17 cellular contexts compared by ENCODE assay signal in the genomic region with DNA sequence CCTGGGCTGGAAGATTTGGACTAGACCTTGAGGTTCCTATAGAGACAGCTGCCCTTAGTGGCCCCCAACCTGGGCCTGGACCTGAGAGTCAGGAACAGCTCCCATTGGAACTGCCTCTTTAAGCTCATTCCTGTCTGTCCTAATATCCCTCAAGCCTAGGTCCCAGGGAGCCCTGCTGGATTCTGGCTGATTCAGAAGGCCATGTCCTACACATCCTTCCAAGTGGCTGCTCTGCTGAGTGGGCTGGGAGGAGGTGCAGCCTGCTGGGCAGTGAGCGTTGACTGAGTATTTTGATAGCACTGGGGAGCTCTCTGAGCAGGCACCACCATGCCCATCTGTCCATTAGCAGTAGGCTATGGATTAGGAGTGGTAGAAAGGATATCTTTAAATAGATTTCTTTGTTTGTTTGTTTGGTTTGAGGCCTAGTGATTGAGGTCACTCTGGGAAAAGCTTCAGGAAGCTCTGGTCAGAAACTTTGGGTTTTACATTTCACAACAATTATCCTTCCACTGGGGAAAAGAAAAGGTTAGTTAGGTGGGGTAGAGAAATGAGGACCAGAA. TPM values are rescaled to one million over a fixed set of nuclear protein-coding genes. Genes with fewer than 3 reads are reported as not detected.
A peak's percentile ranks its signal among the peaks of the same experiment; 100 is the strongest.
DNase-seq lines count a peak whose midpoint lies in the region; ATAC-seq and TF ChIP-seq lines count a peak whose summit lies in the region.
"Had no signal": no experiment of that assay in that cellular context is flagged by ENCODE, and none has a peak within 500 bp of the region (broad histone marks: within the 10 kb centered on the region; RNA-seq: fewer than 3 reads in every experiment).

No MANE protein-coding gene starts in this region.

- DNase-seq in heart right ventricle = no peak
- no peak for DNase-seq in cardiac septum (ENCODE audit: low spot score)
- DNase-seq in activated B cell treated with CpG ODN at 0.5 μM for 24 hours = no peak
- DNase-seq in lower lobe of right lung = no peak
- peak; percentile 75 to 82 for DNase-seq in thyroid gland
- DNase-seq in tibial nerve (ENCODE audit: low spot score in 2 of 2) = no peak
- DNase-seq in CD8-positive, alpha-beta T cell = no peak
- DNase-seq: activated naive CD4-positive, alpha-beta T cell; body of pancreas; COR-L47; GDM1; islet precursor cell; NCI-H1105 treated with DMSO at 0.1 percent for 48 hours; stimulated activated CD4-positive, alpha-beta T cell treated with anti-CD3 and anti-CD28 coated beads, Interleukin-4, amount 100 ng/mL, for 4 hours had no signal

- TF ChIP-seq CTCF in heart right ventricle (IDR thresholded peaks at IDR 0.05) (no peak), activated B cell treated with CpG ODN at 0.5 μM for 24 hours (IDR thresholded peaks at IDR 0.05) (no peak), lower lobe of right lung (IDR thresholded peaks at IDR 0.05) (no peak), thyroid gland (IDR thresholded peaks at IDR 0.05) (peak in 1 of 6 experiments; percentile 5), tibial nerve (IDR thresholded peaks at IDR 0.05) (no peak)
- TF ChIP-seq CTCF in CD8-positive, alpha-beta T cell (IDR thresholded peaks at IDR 0.05) = no peak

- no peak overlapping the region for H3K4me3 Mint-ChIP-seq in activated B cell treated with CpG ODN at 0.5 μM for 24 hours
- no peak overlapping the region for H3K4me3 Mint-ChIP-seq in CD8-positive, alpha-beta T cell

- H3K27me3 ChIP-seq in heart right ventricle (no peaks in the 10 kb centered on the region), lower lobe of right lung (ENCODE audit: low read depth) (no peaks in the 10 kb centered on the region), thyroid gland (no peaks in the 10 kb centered on the region), tibial nerve (no peaks in the 10 kb centered on the region)
- H3K27me3 ChIP-seq in CD8-positive, alpha-beta T cell (ENCODE audit: insufficient read depth, low read length) = no peaks in the 10 kb centered on the region
- H3K27me3 ChIP-seq: body of pancreas, SJSA1 had no signal

- WGBS in heart right ventricle, 2 donors = 71 to 82% methylated on average over 1 of the region's 1 CpG
- WGBS in thyroid gland, 2 donors = 8 to 40% methylated on average over 1 of the region's 1 CpG
- WGBS in tibial nerve, 2 donors = 86 to 93% methylated on average over 1 of the region's 1 CpG

- H3K27ac ChIP-seq in heart right ventricle = peak overlapping the region in 1 of 10 donors; percentile 4
- H3K27ac ChIP-seq in lower lobe of right lung = no peak overlapping the region
- peak overlapping the region; percentile 10 to 82 (median 62) for H3K27ac ChIP-seq in thyroid gland
- no peak overlapping the region for H3K27ac ChIP-seq in tibial nerve
- no peak overlapping the region for H3K27ac ChIP-seq in CD8-positive, alpha-beta T cell (ENCODE audit: low read depth, low read length)
- H3K27ac ChIP-seq: A549, body of pancreas, SJSA1 had no signal

- peak overlapping the region; percentile 20 for H3K27ac Mint-ChIP-seq in activated B cell treated with CpG ODN at 0.5 μM for 24 hours
- no peak overlapping the region for H3K27ac Mint-ChIP-seq in CD8-positive, alpha-beta T cell

- H3K4me1 Mint-ChIP-seq in activated B cell treated with CpG ODN at 0.5 μM for 24 hours = peaks cover 33% of the 10 kb centered on the region
- peaks cover 17% of the 10 kb centered on the region for H3K4me1 Mint-ChIP-seq in CD8-positive, alpha-beta T cell (ENCODE audit: low read depth)

- POLR2A ChIA-PET in activated B cell treated with CpG ODN at 0.5 μM for 24 hours (lab: Charles Lee) = interaction anchor here (0.5 to 2.4 kb wide), 5 partner anchors 55 to 475 kb away, joined by 3 to 9 read pairs (median 3); a partner anchor contains a TSS
- POLR2A ChIA-PET in CD8-positive, alpha-beta T cell (lab: Charles Lee) = interaction anchor here (0.8 to 1.1 kb wide), 3 partner anchors 55 to 477 kb away, joined by 3 to 7 read pairs (median 4); a partner anchor contains a TSS

- no peaks in the 10 kb centered on the region for H3K27me3 Mint-ChIP-seq in activated B cell treated with CpG ODN at 0.5 μM for 24 hours
- H3K27me3 Mint-ChIP-seq in CD8-positive, alpha-beta T cell (ENCODE audit: low read depth) = no peaks in the 10 kb centered on the region

- intact Hi-C loops in heart right ventricle (cut with DNase I) = loop anchor here (2.0 to 10.0 kb wide), 12 partner anchors 49 to 477 kb away; a partner anchor contains a TSS
- intact Hi-C loops in cardiac septum (cut with DNase I) = loop anchor here (10.0 kb wide), 2 partner anchors 149 to 399 kb away; no protein-coding TSS in a partner anchor
- intact Hi-C loops in activated B cell treated with CpG ODN at 0.5 μM for 24 hours (cut with micrococcal nuclease) = loop anchor here (2.0 to 5.0 kb wide), 3 partner anchors 166 to 751 kb away; a partner anchor contains a TSS
- intact Hi-C loops in lower lobe of right lung (cut with DNase I) = no loop called here
- intact Hi-C loops in thyroid gland (cut with DNase I) = loop anchor here (10.0 kb wide), 1 partner anchor 49 kb away; no protein-coding TSS in a partner anchor
- intact Hi-C loops in CD8-positive, alpha-beta T cell (cut with DNase I, micrococcal nuclease) = loop anchor here (5.0 to 10.0 kb wide), 4 partner anchors 106 to 169 kb away; a partner anchor contains a TSS

- TF ChIP-seq POLR2A in thyroid gland (IDR thresholded peaks at IDR 0.05) (peak in 1 of 2 donors; percentile 6), tibial nerve (IDR thresholded peaks at IDR 0.05) (no peak)

- H3K36me3 ChIP-seq in heart right ventricle = no peaks in the 10 kb centered on the region
- H3K36me3 ChIP-seq in lower lobe of right lung = no peaks in the 10 kb centered on the region
- H3K36me3 ChIP-seq in thyroid gland = no peaks in the 10 kb centered on the region
- H3K36me3 ChIP-seq in tibial nerve = no peaks in the 10 kb centered on the region
- H3K36me3 ChIP-seq in CD8-positive, alpha-beta T cell (ENCODE audit: insufficient read depth, low read length) = no peaks in the 10 kb centered on the region
- H3K36me3 ChIP-seq: SJSA1 had no signal

- ATAC-seq in heart right ventricle (peak in 6 of 8 donors; percentile 34 to 49 (median 40)), activated B cell treated with CpG ODN at 0.5 μM for 24 hours (ENCODE audit: low read depth) (no peak), lower lobe of right lung (peak; percentile 8 to 13), HG02588 (IDR thresholded peaks at IDR 0.05; ENCODE audit: unreplicated experiment) (no peak)
- ATAC-seq in CD8-positive, alpha-beta T cell = no peak
- ATAC-seq: A549, body of pancreas had no signal

- TF ChIP-seq EP300 in tibial nerve (IDR thresholded peaks at IDR 0.05) = no peak

- peaks cover 0 to 50% (median 19%) of the 10 kb centered on the region in 9 donors for H3K4me1 ChIP-seq in heart right ventricle
- peaks cover 37% of the 10 kb centered on the region for H3K4me1 ChIP-seq in lower lobe of right lung
- H3K4me1 ChIP-seq in thyroid gland = peaks cover 0 to 34% of the 10 kb centered on the region in 2 donors
- H3K4me1 ChIP-seq in tibial nerve = peaks cover 0 to 8% (median 3%) of the 10 kb centered on the region in 4 donors
- H3K4me1 ChIP-seq in CD8-positive, alpha-beta T cell (ENCODE audit: insufficient read depth, low read length) = peaks cover 14% of the 10 kb centered on the region

- no peaks in the 10 kb centered on the region for H3K9me3 Mint-ChIP-seq in activated B cell treated with CpG ODN at 0.5 μM for 24 hours
- H3K9me3 Mint-ChIP-seq in CD8-positive, alpha-beta T cell = no peaks in the 10 kb centered on the region

- H3K36me3 Mint-ChIP-seq in activated B cell treated with CpG ODN at 0.5 μM for 24 hours (ENCODE audit: low read depth) = no peaks in the 10 kb centered on the region
- no peaks in the 10 kb centered on the region for H3K36me3 Mint-ChIP-seq in CD8-positive, alpha-beta T cell

- CTCF ChIA-PET in activated B cell treated with CpG ODN at 0.5 μM for 24 hours (lab: Charles Lee) = interaction anchor here (0.7 to 5.0 kb wide), 12 partner anchors 24 to 567 kb away, joined by 3 to 60 read pairs (median 4); a partner anchor contains a TSS
- CTCF ChIA-PET in CD8-positive, alpha-beta T cell (lab: Charles Lee) = interaction anchor here (0.8 to 9.6 kb wide), 9 partner anchors 51 to 475 kb away, joined by 3 to 137 read pairs (median 6); no protein-coding TSS in a partner anchor

- H3K9me3 ChIP-seq in heart right ventricle (no peaks in the 10 kb centered on the region), lower lobe of right lung (no peaks in the 10 kb centered on the region), thyroid gland (no peaks in the 10 kb centered on the region), tibial nerve (no peaks in the 10 kb centered on the region)
- no peaks in the 10 kb centered on the region for H3K9me3 ChIP-seq in CD8-positive, alpha-beta T cell (ENCODE audit: low read length)
- H3K9me3 ChIP-seq: A549, body of pancreas, SJSA1 had no signal

- H3K4me3 ChIP-seq in heart right ventricle (no peak overlapping the region), lower lobe of right lung (no peak overlapping the region), thyroid gland (replicated peaks in 1 of 3) (no peak overlapping the region), tibial nerve (no peak overlapping the region)
- H3K4me3 ChIP-seq in CD8-positive, alpha-beta T cell (ENCODE audit: low read depth, low read length) = no peak overlapping the region
- H3K4me3 ChIP-seq: A549, body of pancreas, SJSA1 had no signal

RNA-seq across cellular contexts. Expression of a gene that starts 54.6 kb away (rescaled TPM):
- 10 to 100 TPM; 18.9 to 36.4 (median 30.3) TPM for total RNA-seq in heart right ventricle
- polyA plus RNA-seq in heart right ventricle = 10 to 100 TPM in 1 of 2 donors, 1 to 10 TPM in 1; 8.7 to 98.1 TPM
- total RNA-seq in cardiac septum = 31.5 TPM
- 73.8 and 96.8 TPM in 2 replicates for total RNA-seq in activated B cell treated with CpG ODN at 0.5 μM for 24 hours
- total RNA-seq in lower lobe of right lung = 46.7 TPM
- total RNA-seq in thyroid gland = 100 to 1,000 TPM in 2 of 4 donors, 10 to 100 TPM in 2; 88.7 to 164 (median 117) TPM
- total RNA-seq in tibial nerve = 10 to 100 TPM; 64.5 to 98.8 (median 88.5) TPM
- total RNA-seq in CD8-positive, alpha-beta T cell = 100 to 1,000 TPM; 133 to 134 TPM

RNA-seq across cellular contexts. Expression of a gene that starts 56.4 kb away (rescaled TPM):
- total RNA-seq in heart right ventricle (under 1 TPM in 1 of 10 donors, not detected in 9; 0.20 TPM), cardiac septum (not detected), activated B cell treated with CpG ODN at 0.5 μM for 24 hours (0.44 TPM in 1 of 2 replicates, not detected in the other), lower lobe of right lung (not detected), thyroid gland (not detected), tibial nerve (1 to 10 TPM in 1 of 4 donors, under 1 TPM in 1, not detected in 2; 0.22 to 2.4 TPM)
- not detected for polyA plus RNA-seq in heart right ventricle
- total RNA-seq in CD8-positive, alpha-beta T cell = not detected
- total RNA-seq: SJSA1 had no signal

Comparison
In these comparisons a context has a peak if more than half of its experiments do, and no peak if none do; other contexts are left out.
1. ATAC-seq: peak in heart right ventricle (6 of 8) and lower lobe of right lung (2 of 2); none in activated B cell treated with CpG ODN at 0.5 μM for 24 hours (single experiment), CD8-positive, alpha-beta T cell (single experiment) and HG02588 (single experiment).
2. DNase-seq: peak in thyroid gland (2 of 2); none in heart right ventricle (0 of 2), cardiac septum (single experiment), activated B cell treated with CpG ODN at 0.5 μM for 24 hours (single experiment), lower lobe of right lung (single experiment), tibial nerve (0 of 2) and CD8-positive, alpha-beta T cell (0 of 7).
3. H3K27ac ChIP-seq: peak in thyroid gland (3 of 3); none in lower lobe of right lung (single experiment), tibial nerve (0 of 4) and CD8-positive, alpha-beta T cell (single experiment).